In genomic region chr1:47555841-47556616, GRCh38 we compare ENCODE assay signal across 15 cellular contexts.
DNase-seq lines count a peak whose midpoint lies in the region; ATAC-seq, FAIRE-seq and TF ChIP-seq lines count a peak whose summit lies in the region.
"Had no signal": no experiment of that assay in that cellular context is flagged by ENCODE, and none has a peak within 500 bp of the region (broad histone marks: within the 10 kb centered on the region; RNA-seq: fewer than 3 reads in every experiment).

No MANE protein-coding gene starts in this region.

- H3K36me3 Mint-ChIP-seq in GM23338 (ENCODE audit: low read depth), result no peaks in the 10 kb centered on the region
- no peaks in the 10 kb centered on the region for H3K36me3 Mint-ChIP-seq in stimulated activated effector memory CD8-positive, alpha-beta T cell treated with anti-CD3 and anti-CD28 coated beads, Interleukin-12 subunit alpha, Interleukin-12 subunit beta, amount 100 ng/mL, for 72 hours
- H3K36me3 Mint-ChIP-seq: CD4-positive, CD25-positive, alpha-beta regulatory T cell had no signal

- H3K27ac ChIP-seq in A549, result peak overlapping the region; percentile 63 to 65
- no peak overlapping the region for H3K27ac ChIP-seq in GM23338 (ENCODE audit: low read depth)
- H3K27ac ChIP-seq in H1 (ENCODE audit: low read depth, low read length), result no peak overlapping the region

- no peaks in the 10 kb centered on the region for H3K79me2 ChIP-seq in GM23338 (replicated peaks; ENCODE audit: insufficient read depth)
- H3K79me2 ChIP-seq in H1 (ENCODE audit: control insufficient read depth in 1 of 2, insufficient read depth in 2 of 2, low read length in 2 of 2), result no peaks in the 10 kb centered on the region

- peaks cover 13% of the 10 kb centered on the region for H3K4me1 Mint-ChIP-seq in GM23338
- H3K4me1 Mint-ChIP-seq in stimulated activated effector memory CD8-positive, alpha-beta T cell treated with anti-CD3 and anti-CD28 coated beads, Interleukin-12 subunit alpha, Interleukin-12 subunit beta, amount 100 ng/mL, for 72 hours, result no peaks in the 10 kb centered on the region
- H3K4me1 Mint-ChIP-seq: CD4-positive, CD25-positive, alpha-beta regulatory T cell had no signal

- no peak overlapping the region for H3K4me3 Mint-ChIP-seq in GM23338
- no peak overlapping the region for H3K4me3 Mint-ChIP-seq in stimulated activated effector memory CD8-positive, alpha-beta T cell treated with anti-CD3 and anti-CD28 coated beads, Interleukin-12 subunit alpha, Interleukin-12 subunit beta, amount 100 ng/mL, for 72 hours
- H3K4me3 Mint-ChIP-seq: CD4-positive, CD25-positive, alpha-beta regulatory T cell had no signal

- TF ChIP-seq POLR2A in A549 (IDR thresholded peaks at IDR 0.05; ENCODE audit: low read length) (no peak), H1 (IDR thresholded peaks at IDR 0.05; ENCODE audit: control extremely low read depth in 1 of 2, low read depth in 2 of 2, low read length in 2 of 2) (no peak)

- H3K9me3 ChIP-seq in A549, result no peaks in the 10 kb centered on the region
- no peaks in the 10 kb centered on the region for H3K9me3 ChIP-seq in H1 (ENCODE audit: insufficient read depth in 2 of 2, low read depth in 1 of 2, low read length in 1 of 2)

- H3K4me1 ChIP-seq in A549 (peaks cover 55% of the 10 kb centered on the region), GM23338 (ENCODE audit: insufficient read depth) (peaks cover 10% of the 10 kb centered on the region; the same call in 1 of the 2 replicates), H1 (replicated peaks in 1 of 4; ENCODE audit: control insufficient read depth in 3 of 4, insufficient read depth in 4 of 4, low read length in 3 of 4) (peaks cover 0 to 10% (median 4%) of the 10 kb centered on the region in 4 experiments; a peak in 3 of 7 replicates)

- H3K56ac ChIP-seq in H1 (replicated peaks; ENCODE audit: insufficient read length, low read depth, low read length), result no peak overlapping the region

- no peak overlapping the region for H3K14ac ChIP-seq in H1 (ENCODE audit: insufficient read length)

- TF ChIP-seq RAD21 in A549 (conservative IDR thresholded peaks at IDR 0.05 in 1 of 2, IDR thresholded peaks at IDR 0.05 in 1 of 2) (no peak), H1 (IDR thresholded peaks at IDR 0.05 in 1 of 2, conservative IDR thresholded peaks at IDR 0.05 in 1 of 2; ENCODE audit: low read depth in 2 of 2, low read length in 2 of 2) (no peak)

- H2AFZ ChIP-seq in GM23338 (peak overlapping the region; percentile 90), H1 (ENCODE audit: low read length) (peak overlapping the region; percentile 72)

- H3K23me2 ChIP-seq in H1 (ENCODE audit: low read depth, low read length), result no peaks in the 10 kb centered on the region

- ATAC-seq in A549 (no peak), GM23338 (peak; percentile 56), sciatic nerve (peak; percentile 88), left cardiac atrium (no peak)
- ATAC-seq in stimulated activated effector memory CD8-positive, alpha-beta T cell treated with anti-CD3 and anti-CD28 coated beads, Interleukin-12 subunit alpha, Interleukin-12 subunit beta, amount 100 ng/mL, for 72 hours, result no peak
- ATAC-seq: SK-N-SH treated with all-trans-retinoic acid at 6 μM for 48 hours had no signal

- no peak overlapping the region for H4K91ac ChIP-seq in H1 (replicated peaks; ENCODE audit: insufficient read length, low read length)

- POLR2A ChIA-PET in A549 (lab: Yijun Ruan, JAX) (no interaction called here), H1 (lab: Charles Lee; ENCODE audit: partially characterized antibody) (no interaction called here)

- H2BK12ac ChIP-seq in H1 (ENCODE audit: low read depth, low read length), result no peak overlapping the region

- H2BK15ac ChIP-seq in H1 (ENCODE audit: low read length), result no peak overlapping the region

- 80% methylated on average over 20 of the region's 24 CpGs for WGBS in A549 (ENCODE audit: missing lambda C conversion rate)
- WGBS in H1 (ENCODE audit: extremely low coverage in 1 of 2, insufficient coverage in 1 of 2, insufficient read length in 1 of 2, insufficient replicate concordance in 2 of 2, low coverage in 1 of 2, low lambda C conversion rate in 2 of 2, missing lambda C conversion rate in 1 of 2), 2 experiments, result 83% methylated on average over 24 of the region's 24 CpGs; no CpG with 5 or more reads in 1 of the 2 experiments

- H3K4me2 ChIP-seq in A549 (peak overlapping the region; percentile 45), GM23338 (no peak overlapping the region; the same call in 1 of the 2 replicates), H1 (ENCODE audit: insufficient read depth in 1 of 2, low read depth in 2 of 2, low read length in 2 of 2) (no peak overlapping the region)

- H3F3A ChIP-seq in GM23338 (replicated peaks; ENCODE audit: low read depth), result no peaks in the 10 kb centered on the region

- H3K23ac ChIP-seq in H1 (ENCODE audit: insufficient read length), result no peak overlapping the region

- no peaks in the 10 kb centered on the region for H3K9me2 ChIP-seq in GM23338 (ENCODE audit: insufficient read depth)

- no peak overlapping the region for H3K27ac Mint-ChIP-seq in GM23338
- no peak overlapping the region for H3K27ac Mint-ChIP-seq in stimulated activated effector memory CD8-positive, alpha-beta T cell treated with anti-CD3 and anti-CD28 coated beads, Interleukin-12 subunit alpha, Interleukin-12 subunit beta, amount 100 ng/mL, for 72 hours
- H3K27ac Mint-ChIP-seq: CD4-positive, CD25-positive, alpha-beta regulatory T cell had no signal

- DNase-seq in A549 (ENCODE audit: low read depth in 1 of 2, low spot score in 1 of 2) (no peak), GM23338 (ENCODE audit: low spot score) (peak; percentile 22), H1 (ENCODE audit: low read depth in 1 of 2, low spot score in 2 of 2) (no peak), sciatic nerve (ENCODE audit: low spot score) (no peak), left cardiac atrium (no peak), cortex of kidney (lab: John Stamatoyannopoulos, UW) (no peak), T-helper 9 cell (no peak)
- no peak for DNase-seq in stimulated activated effector memory CD8-positive, alpha-beta T cell treated with anti-CD3 and anti-CD28 coated beads, Interleukin-12 subunit alpha, Interleukin-12 subunit beta, amount 100 ng/mL, for 72 hours (ENCODE audit: low spot score in 2 of 2)
- DNase-seq: AML-193; CD4-positive, CD25-positive, alpha-beta regulatory T cell; KG1; NCI-H1092 treated with DMSO at 0.1 percent for 48 hours; NCI-H524; Right ventricle myocardium superior had no signal

- TF ChIP-seq EP300 in A549 (IDR thresholded peaks at IDR 0.05), result no peak
- TF ChIP-seq EP300 in H1 (IDR thresholded peaks at IDR 0.05; ENCODE audit: borderline replicate concordance in 1 of 2, low read depth in 2 of 2, low read length in 2 of 2), result no peak

- no peaks in the 10 kb centered on the region for H3K79me1 ChIP-seq in H1 (ENCODE audit: low read depth, low read length)

- H3K4ac ChIP-seq in H1 (replicated peaks; ENCODE audit: insufficient read length, low read depth, low read length), result no peak overlapping the region

- no peaks in the 10 kb centered on the region for H3K9me3 Mint-ChIP-seq in GM23338
- H3K9me3 Mint-ChIP-seq in stimulated activated effector memory CD8-positive, alpha-beta T cell treated with anti-CD3 and anti-CD28 coated beads, Interleukin-12 subunit alpha, Interleukin-12 subunit beta, amount 100 ng/mL, for 72 hours, result no peaks in the 10 kb centered on the region

- H3K27me3 ChIP-seq in GM23338 (ENCODE audit: insufficient read depth), result no peaks in the 10 kb centered on the region
- no peaks in the 10 kb centered on the region; a peak in 1 of 7 replicates for H3K27me3 ChIP-seq in H1 (replicated peaks in 1 of 4; ENCODE audit: control insufficient read depth in 3 of 4, extremely low read depth in 1 of 4, insufficient read depth in 3 of 4, low read length in 3 of 4)

- H2BK120ac ChIP-seq in H1 (replicated peaks; ENCODE audit: low read depth, low read length), result no peak overlapping the region

- no peak overlapping the region for H4K5ac ChIP-seq in H1 (ENCODE audit: insufficient read length, low read depth, low read length)

- H3K27me3 Mint-ChIP-seq in GM23338 (ENCODE audit: insufficient read depth, low read depth, poor library complexity), result peaks cover 9% of the 10 kb centered on the region

- intact Hi-C loops in sciatic nerve (cut with DNase I), result no loop called here
- intact Hi-C loops in left cardiac atrium (cut with DNase I), result no loop called here

- no peak overlapping the region for H4K8ac ChIP-seq in H1 (ENCODE audit: extremely low read depth, insufficient read depth, low read length)

- H3K9ac ChIP-seq in H1 (replicated peaks in 1 of 4; ENCODE audit: extremely low read depth in 1 of 4, low read depth in 3 of 4, low read length in 3 of 4), result no peak overlapping the region

- H2AK5ac ChIP-seq in H1 (ENCODE audit: low read depth, low read length), result no peak overlapping the region

- no peak overlapping the region for H2BK20ac ChIP-seq in H1 (ENCODE audit: low read length)

- TF ChIP-seq CTCF in A549 (IDR thresholded peaks at IDR 0.05), result no peak
- TF ChIP-seq CTCF in GM23338 (conservative IDR thresholded peaks at IDR 0.05; ENCODE audit: low read depth in 2 of 2), result no peak
- no peak for TF ChIP-seq CTCF in H1 (IDR thresholded peaks at IDR 0.05; ENCODE audit: control extremely low read depth in 1 of 3, insufficient read depth in 1 of 3, low read depth in 1 of 3, low read length in 3 of 3)

- CTCF ChIA-PET in A549 (lab: Yijun Ruan, JAX), result interaction anchor here (0.7 kb wide), 1 partner anchor 8 kb away, joined by 3 read pairs; no protein-coding TSS in a partner anchor
- CTCF ChIA-PET in H1 (lab: Charles Lee; ENCODE audit: partially characterized antibody), result interaction anchor here (7.6 kb wide), 1 partner anchor 9 kb away, joined by 70 read pairs; no protein-coding TSS in a partner anchor

- H3K36me3 ChIP-seq in GM23338 (ENCODE audit: insufficient read depth) (no peaks in the 10 kb centered on the region), H1 (ENCODE audit: control insufficient read depth in 2 of 4, insufficient read depth in 4 of 4, low read length in 3 of 4) (no peaks in the 10 kb centered on the region)

- no peak for FAIRE-seq in A549 (lab: Jason Lieb, UNC)
- FAIRE-seq in H1 (lab: Jason Lieb, UNC), result no peak

- peak overlapping the region; percentile 36; the same call in 1 of the 2 replicates for H2BK5ac ChIP-seq in H1 (ENCODE audit: low read depth, low read length)

- H3K4me3 ChIP-seq in A549 (no peak overlapping the region), GM23338 (no peak overlapping the region), H1 (ENCODE audit: extremely low read depth in 1 of 4, insufficient read depth in 2 of 4, low read depth in 3 of 4, low read length in 4 of 4) (no peak overlapping the region)

- 0 out of 2 replicates have a peak overlapping the region, but pooled peaks have one; percentile 2 for H3K18ac ChIP-seq in H1 (ENCODE audit: extremely low read depth, low read length)

- H4K20me1 ChIP-seq in GM23338 (replicated peaks; ENCODE audit: insufficient read depth), result no peaks in the 10 kb centered on the region
- no peaks in the 10 kb centered on the region for H4K20me1 ChIP-seq in H1 (replicated peaks in 1 of 2; ENCODE audit: control insufficient read depth in 1 of 2, insufficient read depth in 2 of 2, low read length in 2 of 2)

TF ChIP-seq in GM23338, 12 proteins besides CTCF, POLR2A, EP300 and RAD21 (continues in another document):
- no peak for TF ChIP-seq EZH2 (IDR thresholded peaks at IDR 0.05; ENCODE audit: low read depth, unreplicated experiment)
- no peak for TF ChIP-seq POLR2AphosphoS5 (IDR thresholded peaks at IDR 0.05; ENCODE audit: low read depth)

Comparison
In these comparisons a context has a peak if more than half of its experiments do, and no peak if none do; other contexts are left out.
1. ATAC-seq: peak in GM23338 (single experiment) and sciatic nerve (single experiment); none in A549 (0 of 2), left cardiac atrium (0 of 2) and stimulated activated effector memory CD8-positive, alpha-beta T cell treated with anti-CD3 and anti-CD28 coated beads, Interleukin-12 subunit alpha, Interleukin-12 subunit beta, amount 100 ng/mL, for 72 hours (single experiment).
2. H3K27ac ChIP-seq: peak in A549 (2 of 2); none in GM23338 (single experiment) and H1 (single experiment).